35 cellular contexts compared by ENCODE assay signal in the genomic region with DNA sequence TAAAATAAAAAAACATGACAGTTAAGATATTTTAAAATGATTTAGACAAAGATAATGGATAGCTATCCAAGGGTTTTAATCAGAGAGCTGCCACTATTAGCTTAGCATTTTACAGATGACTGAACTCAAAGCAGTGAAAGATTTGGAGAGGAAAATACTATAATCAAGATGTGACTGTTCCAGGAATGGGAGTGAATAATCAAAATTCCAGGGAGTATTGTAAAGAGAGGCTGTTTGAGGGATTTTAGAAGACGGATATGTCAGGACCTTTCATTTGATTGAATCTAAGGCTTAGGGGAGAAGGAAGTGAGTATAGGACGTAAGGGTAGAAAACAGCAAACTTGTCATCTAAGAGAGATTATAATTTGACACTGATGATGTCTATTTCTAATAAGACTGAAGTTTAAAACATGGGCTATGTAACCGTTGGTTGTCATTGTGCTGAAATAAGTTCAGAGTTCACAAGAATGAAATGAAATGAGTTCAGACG.
"Had no signal": no experiment of that assay in that cellular context is flagged by ENCODE, and none has a peak within 500 bp of the region (broad histone marks: within the 10 kb centered on the region; RNA-seq: fewer than 3 reads in every experiment).

No MANE protein-coding gene starts in this region.

- H3K4me3 Mint-ChIP-seq: activated B cell treated with CpG ODN at 0.5 μM for 24 hours; activated CD4-positive, alpha-beta memory T cell treated with anti-CD3 and anti-CD28 coated beads for 36 hours; activated naive CD4-positive, alpha-beta T cell treated with anti-CD3 and anti-CD28 coated beads, Interleukin-2, amount 10 ng/mL, durations not matched to agents 7 days and 5 days; activated naive CD8-positive, alpha-beta T cell; activated naive CD8-positive, alpha-beta T cell treated with anti-CD3 and anti-CD28 coated beads, Interleukin-2, amount 50 U/mL, for 24 hours; central memory CD8-positive, alpha-beta T cell had no signal

- DNase-seq: activated B cell treated with CpG ODN at 0.5 μM for 24 hours; activated CD4-positive, alpha-beta memory T cell treated with anti-CD3 and anti-CD28 coated beads for 36 hours; activated CD4-positive, alpha-beta T cell treated with anti-CD3 and anti-CD28 coated beads for 4 hours; activated CD4-positive, alpha-beta T cell treated with anti-CD3 and anti-CD28 coated beads, Interleukin-2, amount 50 U/mL, for 1 hour; activated CD4-positive, CD25-positive, alpha-beta regulatory T cell treated with anti-CD3 and anti-CD28 coated beads, Interleukin-2, amount 50 U/mL, for 72 hours; activated CD8-positive, alpha-beta memory T cell treated with anti-CD3 and anti-CD28 coated beads, Interleukin-2, amount 50 U/mL, for 4 hours; activated effector memory CD4-positive, alpha-beta T cell treated with Interleukin-2 at 50 U/mL for 16 hours; activated naive CD4-positive, alpha-beta T cell treated with anti-CD3 and anti-CD28 coated beads, Interleukin-2, amount 10 ng/mL, durations not matched to agents 7 days and 5 days; activated naive CD8-positive, alpha-beta T cell treated with anti-CD3 and anti-CD28 coated beads, Interleukin-2, amount 50 U/mL, for 24 hours; activated T-cell treated with anti-CD3 and anti-CD28 coated beads, Interleukin-2, amount 50 U/mL, for 48 hours; anterior cingulate cortex; MM.1S; MV-4-11; NCI-H1092; NCI-H1436 treated with DMSO at 0.1 percent for 48 hours; NCI-H1694 treated with DMSO at 0.1 percent for 48 hours; NCI-H2029; NCI-H2107; NCI-H2171; NCI-H524 treated with DMSO at 0.1 percent for 48 hours; NK-92 treated with Interleukin-12 subunit alpha and Interleukin-12 subunit beta, amount 100 ng/mL, for 24 hours; PC-3; Peyer's patch; RPMI8226; SHP77 treated with DMSO at 0.1 percent for 48 hours; SW 1271; T-helper 1 cell; T-helper 2 cell; T-helper 9 cell had no signal

- H3K36me3 ChIP-seq: cardiac muscle cell, Peyer's patch had no signal

- H3K9me3 ChIP-seq: Peyer's patch had no signal

- H3K27ac Mint-ChIP-seq: activated B cell treated with CpG ODN at 0.5 μM for 24 hours; activated CD4-positive, alpha-beta memory T cell treated with anti-CD3 and anti-CD28 coated beads for 36 hours; activated naive CD4-positive, alpha-beta T cell treated with anti-CD3 and anti-CD28 coated beads, Interleukin-2, amount 10 ng/mL, durations not matched to agents 7 days and 5 days; activated naive CD8-positive, alpha-beta T cell; activated naive CD8-positive, alpha-beta T cell treated with anti-CD3 and anti-CD28 coated beads, Interleukin-2, amount 50 U/mL, for 24 hours had no signal

- H3K27ac ChIP-seq: cardiac muscle cell, KMS-11, Peyer's patch, VCaP had no signal

- H3K4me1 Mint-ChIP-seq: activated B cell treated with CpG ODN at 0.5 μM for 24 hours; activated naive CD4-positive, alpha-beta T cell treated with anti-CD3 and anti-CD28 coated beads, Interleukin-2, amount 10 ng/mL, durations not matched to agents 7 days and 5 days; activated naive CD8-positive, alpha-beta T cell treated with anti-CD3 and anti-CD28 coated beads, Interleukin-2, amount 50 U/mL, for 24 hours; central memory CD8-positive, alpha-beta T cell had no signal

- ATAC-seq: activated naive CD8-positive, alpha-beta T cell treated with anti-CD3 and anti-CD28 coated beads, Interleukin-2, amount 50 U/mL, for 24 hours; PC-3; SK-N-SH treated with all-trans-retinoic acid at 6 μM for 48 hours had no signal

- H3K4me1 ChIP-seq: Peyer's patch had no signal

- H3K4me2 ChIP-seq: KMS-11 had no signal

- H3K27me3 ChIP-seq: cardiac muscle cell, Peyer's patch had no signal

- H3K27me3 Mint-ChIP-seq: activated B cell treated with CpG ODN at 0.5 μM for 24 hours; activated CD4-positive, alpha-beta memory T cell treated with anti-CD3 and anti-CD28 coated beads for 36 hours; activated naive CD4-positive, alpha-beta T cell treated with anti-CD3 and anti-CD28 coated beads, Interleukin-2, amount 10 ng/mL, durations not matched to agents 7 days and 5 days; activated naive CD8-positive, alpha-beta T cell; activated naive CD8-positive, alpha-beta T cell treated with anti-CD3 and anti-CD28 coated beads, Interleukin-2, amount 50 U/mL, for 24 hours; central memory CD8-positive, alpha-beta T cell had no signal

- H3K9ac ChIP-seq: KMS-11 had no signal

- H3K4me3 ChIP-seq: cardiac muscle cell, Peyer's patch had no signal

- H3K36me3 Mint-ChIP-seq: activated CD4-positive, alpha-beta memory T cell treated with anti-CD3 and anti-CD28 coated beads for 36 hours; activated naive CD4-positive, alpha-beta T cell treated with anti-CD3 and anti-CD28 coated beads, Interleukin-2, amount 10 ng/mL, durations not matched to agents 7 days and 5 days; activated naive CD8-positive, alpha-beta T cell had no signal
